32 cellular contexts compared by ENCODE assay signal in the genomic region with DNA sequence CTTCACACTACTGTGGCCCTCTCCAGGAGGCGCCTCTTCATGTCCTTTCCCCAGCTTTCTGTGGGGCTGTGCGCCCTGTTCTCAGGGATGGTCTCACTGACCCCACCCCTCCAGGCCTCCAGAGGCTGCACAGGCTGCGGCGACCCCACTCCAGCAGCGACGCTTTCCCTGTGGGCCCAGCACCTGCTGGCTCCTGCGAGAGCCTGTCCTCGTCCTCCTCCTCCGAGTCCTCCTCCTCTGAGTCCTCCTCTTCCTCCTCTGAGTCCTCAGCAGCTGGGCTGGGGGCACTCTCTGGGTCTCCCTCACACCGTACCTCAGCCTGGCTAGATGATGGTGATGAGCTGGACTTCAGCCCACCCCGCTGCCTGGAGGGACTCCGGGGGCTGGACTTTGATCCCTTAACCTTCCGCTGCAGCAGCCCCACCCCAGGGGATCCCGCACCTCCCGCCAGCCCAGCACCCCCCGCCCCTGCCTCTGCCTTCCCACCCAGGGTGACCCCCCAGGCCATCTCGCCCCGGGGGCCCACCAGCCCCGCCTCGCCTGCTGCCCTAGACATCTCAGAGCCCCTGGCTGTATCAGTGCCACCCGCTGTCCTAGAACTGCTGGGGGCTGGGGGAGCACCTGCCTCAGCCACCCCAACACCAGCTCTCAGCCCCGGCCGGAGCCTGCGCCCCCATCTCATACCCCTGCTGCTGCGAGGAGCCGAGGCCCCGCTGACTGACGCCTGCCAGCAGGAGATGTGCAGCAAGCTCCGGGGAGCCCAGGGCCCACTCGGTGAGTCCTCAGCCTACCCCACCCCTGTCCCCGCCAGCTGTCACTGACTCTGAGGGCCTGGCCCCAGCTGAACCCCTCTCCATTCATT. TPM values are rescaled to one million over a fixed set of nuclear protein-coding genes. Genes with fewer than 3 reads are reported as not detected.
"Had no signal": no experiment of that assay in that cellular context is flagged by ENCODE, and none has a peak within 500 bp of the region (broad histone marks: within the 10 kb centered on the region; RNA-seq: fewer than 3 reads in every experiment).

No MANE protein-coding gene starts in this region.

- H3K9me3 ChIP-seq: gastrocnemius medialis, mucosa of descending colon, tibial nerve had no signal

- H2AFZ ChIP-seq: hepatocyte had no signal

- H3K36me3 ChIP-seq: gastrocnemius medialis had no signal

- H3K27ac ChIP-seq: gastrocnemius medialis, hepatocyte, skin epidermis, tibial nerve had no signal

- H3K4me1 ChIP-seq: gastrocnemius medialis, tibial nerve had no signal

- H3K9me3 Mint-ChIP-seq: activated B cell treated with CpG ODN at 0.5 μM for 24 hours; central memory CD8-positive, alpha-beta T cell; natural killer cell treated with Interleukin-12 subunit alpha and Interleukin-12 subunit beta and Interleukin-15 and Interleukin-18, amount 100 ng/mL, for 72 hours had no signal

- H3K4me3 Mint-ChIP-seq: activated B cell treated with CpG ODN at 0.5 μM for 24 hours; activated naive CD8-positive, alpha-beta T cell; central memory CD8-positive, alpha-beta T cell; natural killer cell treated with Interleukin-12 subunit alpha and Interleukin-12 subunit beta and Interleukin-15 and Interleukin-18, amount 100 ng/mL, for 72 hours; T-helper 17 cell had no signal

- H3K27ac Mint-ChIP-seq: activated B cell treated with CpG ODN at 0.5 μM for 24 hours; activated naive CD8-positive, alpha-beta T cell; natural killer cell treated with Interleukin-12 subunit alpha and Interleukin-12 subunit beta and Interleukin-15 and Interleukin-18, amount 100 ng/mL, for 72 hours; progenitor cell of endocrine pancreas; T-helper 17 cell had no signal

- H3K4me3 ChIP-seq: dorsolateral prefrontal cortex, gastrocnemius medialis, hepatocyte, mucosa of descending colon, skin epidermis, tibial nerve had no signal

- H3K27me3 Mint-ChIP-seq: activated B cell treated with CpG ODN at 0.5 μM for 24 hours; activated naive CD8-positive, alpha-beta T cell; central memory CD8-positive, alpha-beta T cell; natural killer cell treated with Interleukin-12 subunit alpha and Interleukin-12 subunit beta and Interleukin-15 and Interleukin-18, amount 100 ng/mL, for 72 hours; T-helper 17 cell had no signal

- H3K36me3 Mint-ChIP-seq: activated naive CD8-positive, alpha-beta T cell; natural killer cell treated with Interleukin-12 subunit alpha and Interleukin-12 subunit beta and Interleukin-15 and Interleukin-18, amount 100 ng/mL, for 72 hours had no signal

- DNase-seq: activated B cell treated with CpG ODN at 0.5 μM for 24 hours; activated CD4-positive, alpha-beta T cell treated with anti-CD3 and anti-CD28 coated beads, Interleukin-2, amount 50 U/mL, for 4 hours; activated CD8-positive, alpha-beta memory T cell treated with anti-CD3 and anti-CD28 coated beads for 24 hours; activated effector memory CD4-positive, alpha-beta T cell treated with Interleukin-2 at 50 U/mL for 16 hours; activated naive CD4-positive, alpha-beta T cell treated with Interleukin-2 at 50 U/mL for 16 hours; anterior cingulate cortex; dorsolateral prefrontal cortex; effector memory CD4-positive, alpha-beta T cell; erythroblast; gastrocnemius medialis; islet precursor cell; left ventricle myocardium superior; mucosa of descending colon; stimulated activated CD4-positive, alpha-beta T cell treated with anti-CD3 and anti-CD28 coated beads, Interleukin-12 subunit alpha, Interleukin-12 subunit beta, amount 100 ng/mL, for 4 hours; stimulated activated CD4-positive, alpha-beta T cell treated with anti-CD3 and anti-CD28 coated beads, Interleukin-4, amount 100 ng/mL, for 1 hour; T-helper 17 cell; T1000 had no signal

- H3K4me1 Mint-ChIP-seq: activated B cell treated with CpG ODN at 0.5 μM for 24 hours had no signal

- ATAC-seq: gastrocnemius medialis; left ventricle myocardium superior; mucosa of descending colon; natural killer cell treated with Interleukin-12 subunit alpha and Interleukin-12 subunit beta and Interleukin-15 and Interleukin-18, amount 100 ng/mL, for 72 hours; sciatic nerve; T-helper 17 cell had no signal

- H3K27me3 ChIP-seq: dorsolateral prefrontal cortex, gastrocnemius medialis, hepatocyte, tibial nerve had no signal

- H3K4me2 ChIP-seq: hepatocyte had no signal

RNA-seq across cellular contexts. Expression of a gene that starts 26.1 kb away (rescaled TPM):
- total RNA-seq: activated B cell treated with CpG ODN at 0.5 μM for 24 hours; bronchial epithelial cell; left ventricle myocardium superior; lung microvascular endothelial cell; mesenteric fat pad; mucosa of descending colon; myocyte; natural killer cell treated with Interleukin-12 subunit alpha and Interleukin-12 subunit beta and Interleukin-15 and Interleukin-18, amount 100 ng/mL, for 72 hours; osteocyte; sciatic nerve; T-helper 17 cell; temporal lobe; tibial nerve; ureter had no signal

RNA-seq across cellular contexts. Expression of a gene that starts 29.7 kb away (rescaled TPM):
- total RNA-seq: activated B cell treated with CpG ODN at 0.5 μM for 24 hours; natural killer cell treated with Interleukin-12 subunit alpha and Interleukin-12 subunit beta and Interleukin-15 and Interleukin-18, amount 100 ng/mL, for 72 hours; progenitor cell of endocrine pancreas; T-helper 17 cell had no signal
